Comparison of ENCODE assay signal across 8 cellular contexts in the genomic region with DNA sequence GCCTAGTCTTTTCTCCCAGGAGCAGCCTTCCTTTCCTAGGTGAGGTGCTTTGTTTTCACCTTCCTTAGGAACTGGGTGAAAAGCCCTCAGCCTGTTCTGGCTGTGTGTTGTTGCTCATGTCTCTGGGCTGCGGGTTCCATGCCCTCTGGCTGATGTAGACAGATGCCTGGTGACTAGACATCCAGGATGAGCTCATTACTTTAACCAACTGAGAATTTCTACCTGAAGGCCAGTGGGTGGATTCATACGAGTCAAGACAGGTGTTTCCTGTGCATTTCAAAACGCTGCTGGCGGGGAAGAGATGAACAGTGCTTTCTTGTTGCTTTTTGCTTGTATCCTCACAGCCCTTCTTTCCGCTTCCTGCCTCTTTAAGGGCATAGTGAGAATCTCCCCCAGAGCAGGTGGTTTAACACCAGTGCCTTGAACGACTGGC. TPM values are rescaled to one million over a fixed set of nuclear protein-coding genes. Genes with fewer than 3 reads are reported as not detected.
DNase-seq lines count a peak whose midpoint lies in the region; ATAC-seq and TF ChIP-seq lines count a peak whose summit lies in the region.

No MANE protein-coding gene starts in this region.

- no peaks in the 10 kb centered on the region for H3K9me3 ChIP-seq in CD4-positive, CD25-positive, alpha-beta regulatory T cell (ENCODE audit: control insufficient read depth in 2 of 2, low read length in 2 of 2)
- no peaks in the 10 kb centered on the region for H3K9me3 ChIP-seq in lower lobe of right lung

- peaks cover 13 to 66% (median 29%) of the 10 kb centered on the region in 4 donors for H3K4me1 Mint-ChIP-seq in CD4-positive, CD25-positive, alpha-beta regulatory T cell
- peaks cover 72% of the 10 kb centered on the region for H3K4me1 Mint-ChIP-seq in activated T-cell treated with anti-CD3 and anti-CD28 coated beads, Interleukin-2, amount 50 U/mL, for 24 hours (ENCODE audit: low read depth)
- peaks cover 16% of the 10 kb centered on the region for H3K4me1 Mint-ChIP-seq in WTC11

- CTCF ChIA-PET in WTC11 (lab: Charles Lee): interaction anchor here (3.2 to 5.5 kb wide), 2 partner anchors 58 to 64 kb away, joined by 10 to 25 read pairs; no protein-coding TSS in a partner anchor

- peak in 2 of 3 donors; percentile 70 to 88 for DNase-seq in CD4-positive, CD25-positive, alpha-beta regulatory T cell
- DNase-seq in HL-60 (ENCODE audit: low read depth in 1 of 2, low spot score in 1 of 2) (peak in 1 of 2 experiments; percentile 19), lower lobe of right lung (no peak), WTC11 (ENCODE audit: low spot score) (no peak), superior temporal gyrus (ENCODE audit: extremely low spot score) (no peak), NCI-H446 treated with DMSO at 0.1 percent for 48 hours (lab: John Stamatoyannopoulos, UW) (no peak)
- DNase-seq in activated T-cell treated with anti-CD3 and anti-CD28 coated beads, Interleukin-2, amount 50 U/mL, for 24 hours: no peak

- peak overlapping the region; percentile 9 for H3K4me3 ChIP-seq in CD4-positive, CD25-positive, alpha-beta regulatory T cell (ENCODE audit: low read depth, low read length)
- H3K4me3 ChIP-seq in HL-60 (replicated peaks; ENCODE audit: insufficient read depth, low read length) (no peak overlapping the region), lower lobe of right lung (no peak overlapping the region)

- intact Hi-C loops in lower lobe of right lung (cut with DNase I): no loop called here

- TF ChIP-seq CTCF in HL-60 (IDR thresholded peaks at IDR 0.05; ENCODE audit: insufficient read depth, low read length) (no peak), lower lobe of right lung (IDR thresholded peaks at IDR 0.05) (no peak), WTC11 (IDR thresholded peaks at IDR 0.05) (no peak)

- peak overlapping the region; percentile 57 for H3K27ac ChIP-seq in CD4-positive, CD25-positive, alpha-beta regulatory T cell (ENCODE audit: insufficient read depth, low read length, poor library complexity, severe bottlenecking)
- H3K27ac ChIP-seq in HL-60 (replicated peaks): peak overlapping the region; percentile 59
- H3K27ac ChIP-seq in lower lobe of right lung: peak overlapping the region; percentile 67

- H3K27me3 ChIP-seq in CD4-positive, CD25-positive, alpha-beta regulatory T cell (ENCODE audit: control insufficient read depth, insufficient read depth, low read length): no peaks in the 10 kb centered on the region
- H3K27me3 ChIP-seq in HL-60 (ENCODE audit: insufficient read depth, poor library complexity, severe bottlenecking): no peaks in the 10 kb centered on the region
- H3K27me3 ChIP-seq in lower lobe of right lung (ENCODE audit: low read depth): no peaks in the 10 kb centered on the region

- H3K4me1 ChIP-seq in CD4-positive, CD25-positive, alpha-beta regulatory T cell (ENCODE audit: control insufficient read depth, insufficient read depth, low read length, poor library complexity, severe bottlenecking): peaks cover 21% of the 10 kb centered on the region
- peaks cover 86% of the 10 kb centered on the region for H3K4me1 ChIP-seq in lower lobe of right lung

- peak; percentile 84 to 89 for ATAC-seq in CD4-positive, CD25-positive, alpha-beta regulatory T cell (ENCODE audit: low read depth in 2 of 2)
- ATAC-seq in lower lobe of right lung: no peak
- no peak for ATAC-seq in WTC11
- no peak for ATAC-seq in HG03460 (IDR thresholded peaks at IDR 0.05; ENCODE audit: unreplicated experiment)

- peaks cover 34% of the 10 kb centered on the region for H3K36me3 ChIP-seq in CD4-positive, CD25-positive, alpha-beta regulatory T cell (ENCODE audit: control insufficient read depth, insufficient read depth, low read length)
- peaks cover 43% of the 10 kb centered on the region for H3K36me3 ChIP-seq in lower lobe of right lung

- H3K9me3 Mint-ChIP-seq in CD4-positive, CD25-positive, alpha-beta regulatory T cell: no peaks in the 10 kb centered on the region
- H3K9me3 Mint-ChIP-seq in activated T-cell treated with anti-CD3 and anti-CD28 coated beads, Interleukin-2, amount 50 U/mL, for 24 hours: no peaks in the 10 kb centered on the region
- no peaks in the 10 kb centered on the region for H3K9me3 Mint-ChIP-seq in WTC11

- no peaks in the 10 kb centered on the region for H3K27me3 Mint-ChIP-seq in CD4-positive, CD25-positive, alpha-beta regulatory T cell
- no peaks in the 10 kb centered on the region for H3K27me3 Mint-ChIP-seq in activated T-cell treated with anti-CD3 and anti-CD28 coated beads, Interleukin-2, amount 50 U/mL, for 24 hours
- H3K27me3 Mint-ChIP-seq in WTC11 (ENCODE audit: low read depth): no peaks in the 10 kb centered on the region

- POLR2A ChIA-PET in WTC11 (lab: Charles Lee): no interaction called here

- peaks cover 25% of the 10 kb centered on the region for H3K36me3 Mint-ChIP-seq in CD4-positive, CD25-positive, alpha-beta regulatory T cell
- peaks cover 94% of the 10 kb centered on the region for H3K36me3 Mint-ChIP-seq in activated T-cell treated with anti-CD3 and anti-CD28 coated beads, Interleukin-2, amount 50 U/mL, for 24 hours (ENCODE audit: low read depth)
- no peaks in the 10 kb centered on the region; the same call in 1 of the 2 replicates for H3K36me3 Mint-ChIP-seq in WTC11

- H3K4me3 Mint-ChIP-seq in CD4-positive, CD25-positive, alpha-beta regulatory T cell: peak overlapping the region; percentile 44 to 78 (median 72)
- peak overlapping the region; percentile 36 for H3K4me3 Mint-ChIP-seq in activated T-cell treated with anti-CD3 and anti-CD28 coated beads, Interleukin-2, amount 50 U/mL, for 24 hours
- no peak overlapping the region for H3K4me3 Mint-ChIP-seq in WTC11

- H3K27ac Mint-ChIP-seq in CD4-positive, CD25-positive, alpha-beta regulatory T cell: peak overlapping the region; percentile 73 to 88 (median 83)
- peak overlapping the region; percentile 94 for H3K27ac Mint-ChIP-seq in activated T-cell treated with anti-CD3 and anti-CD28 coated beads, Interleukin-2, amount 50 U/mL, for 24 hours
- H3K27ac Mint-ChIP-seq in WTC11: no peak overlapping the region

TF ChIP-seq in WTC11, 78 proteins besides CTCF, POLR2A, EP300 and RAD21 (continues in another document):
- TF ChIP-seq CBFB (CRISPR knock-in tag; IDR thresholded peaks at IDR 0.05; ENCODE audit: low read depth) (no peak), SP1 (CRISPR knock-in tag; conservative IDR thresholded peaks at IDR 0.05) (no peak), ZNF138 (CRISPR knock-in tag; conservative IDR thresholded peaks at IDR 0.05) (no peak), ZBTB21 (CRISPR knock-in tag; IDR thresholded peaks at IDR 0.05; ENCODE audit: borderline replicate concordance) (no peak), CREM (CRISPR knock-in tag; IDR thresholded peaks at IDR 0.05) (no peak)
- TF ChIP-seq, protein P1, sequence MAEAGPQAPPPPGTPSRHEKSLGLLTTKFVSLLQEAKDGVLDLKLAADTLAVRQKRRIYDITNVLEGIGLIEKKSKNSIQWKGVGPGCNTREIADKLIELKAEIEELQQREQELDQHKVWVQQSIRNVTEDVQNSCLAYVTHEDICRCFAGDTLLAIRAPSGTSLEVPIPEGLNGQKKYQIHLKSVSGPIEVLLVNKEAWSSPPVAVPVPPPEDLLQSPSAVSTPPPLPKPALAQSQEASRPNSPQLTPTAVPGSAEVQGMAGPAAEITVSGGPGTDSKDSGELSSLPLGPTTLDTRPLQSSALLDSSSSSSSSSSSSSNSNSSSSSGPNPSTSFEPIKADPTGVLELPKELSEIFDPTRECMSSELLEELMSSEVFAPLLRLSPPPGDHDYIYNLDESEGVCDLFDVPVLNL (CRISPR knock-in tag; IDR thresholded peaks at IDR 0.05; ENCODE audit: borderline replicate concordance, low read depth): no peak
- TF ChIP-seq, protein P2, sequence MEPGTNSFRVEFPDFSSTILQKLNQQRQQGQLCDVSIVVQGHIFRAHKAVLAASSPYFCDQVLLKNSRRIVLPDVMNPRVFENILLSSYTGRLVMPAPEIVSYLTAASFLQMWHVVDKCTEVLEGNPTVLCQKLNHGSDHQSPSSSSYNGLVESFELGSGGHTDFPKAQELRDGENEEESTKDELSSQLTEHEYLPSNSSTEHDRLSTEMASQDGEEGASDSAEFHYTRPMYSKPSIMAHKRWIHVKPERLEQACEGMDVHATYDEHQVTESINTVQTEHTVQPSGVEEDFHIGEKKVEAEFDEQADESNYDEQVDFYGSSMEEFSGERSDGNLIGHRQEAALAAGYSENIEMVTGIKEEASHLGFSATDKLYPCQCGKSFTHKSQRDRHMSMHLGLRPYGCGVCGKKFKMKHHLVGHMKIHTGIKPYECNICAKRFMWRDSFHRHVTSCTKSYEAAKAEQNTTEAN (CRISPR knock-in tag; IDR thresholded peaks at IDR 0.05): no peak
- TF ChIP-seq, protein P3, sequence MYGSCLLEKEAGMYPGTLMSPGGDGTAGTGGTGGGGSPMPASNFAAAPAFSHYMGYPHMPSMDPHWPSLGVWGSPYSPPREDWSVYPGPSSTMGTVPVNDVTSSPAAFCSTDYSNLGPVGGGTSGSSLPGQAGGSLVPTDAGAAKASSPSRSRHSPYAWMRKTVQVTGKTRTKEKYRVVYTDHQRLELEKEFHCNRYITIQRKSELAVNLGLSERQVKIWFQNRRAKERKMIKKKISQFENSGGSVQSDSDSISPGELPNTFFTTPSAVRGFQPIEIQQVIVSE (CRISPR knock-in tag; IDR thresholded peaks at IDR 0.05; ENCODE audit: borderline replicate concordance): no peak

RNA-seq across cellular contexts. Expression of a gene that starts 22.3 kb away (rescaled TPM):
- total RNA-seq in CD4-positive, CD25-positive, alpha-beta regulatory T cell: 253 TPM
- 100 to 1,000 TPM in 1 of 4 donors, 10 to 100 TPM in 3; 79.3 to 114 (median 81.5) TPM for polyA plus RNA-seq in CD4-positive, CD25-positive, alpha-beta regulatory T cell
- total RNA-seq in lower lobe of right lung (73.0 TPM), WTC11 (2021) (67.5 to 86.8 TPM (median 72.0 TPM) in 3 replicates)

RNA-seq across cellular contexts. Expression of a gene that starts 22.5 kb away (rescaled TPM):
- total RNA-seq in CD4-positive, CD25-positive, alpha-beta regulatory T cell: 25.5 TPM
- polyA plus RNA-seq in CD4-positive, CD25-positive, alpha-beta regulatory T cell: 10 to 100 TPM in 2 of 4 donors, 1 to 10 TPM in 2; 8.7 to 16.4 (median 11.4) TPM
- total RNA-seq in lower lobe of right lung (39.4 TPM), WTC11 (2021) (48.9 to 53.1 TPM (median 51.0 TPM) in 3 replicates)

RNA-seq across cellular contexts. Expression of a gene that starts 31.8 kb away (rescaled TPM):
- not detected for total RNA-seq in CD4-positive, CD25-positive, alpha-beta regulatory T cell
- polyA plus RNA-seq in CD4-positive, CD25-positive, alpha-beta regulatory T cell: under 1 TPM in 3 of 4 donors, not detected in 1; 0.28 to 0.60 (median 0.56) TPM
- total RNA-seq in lower lobe of right lung: 34.7 TPM
- total RNA-seq in WTC11 (2021): 9.5 to 11.2 TPM (median 10.6 TPM) in 3 replicates

RNA-seq across cellular contexts. Expression of a gene that starts 56.2 kb away (rescaled TPM):
- 1.6 TPM for total RNA-seq in CD4-positive, CD25-positive, alpha-beta regulatory T cell
- polyA plus RNA-seq in CD4-positive, CD25-positive, alpha-beta regulatory T cell: under 1 TPM in 2 of 4 donors, not detected in 2; 0.07 to 0.10 TPM
- total RNA-seq in lower lobe of right lung (2.7 TPM), WTC11 (2021) (0.05 TPM in 1 of 3 replicates, not detected in the others)

Comparison
In these comparisons a context has a peak if more than half of its experiments do, and no peak if none do; other contexts are left out.
1. ATAC-seq: peak in CD4-positive, CD25-positive, alpha-beta regulatory T cell (2 of 2); none in lower lobe of right lung (0 of 2), WTC11 (single experiment) and HG03460 (single experiment).
2. DNase-seq: peak in CD4-positive, CD25-positive, alpha-beta regulatory T cell (2 of 3); none in activated T-cell treated with anti-CD3 and anti-CD28 coated beads, Interleukin-2, amount 50 U/mL, for 24 hours (single experiment), lower lobe of right lung (single experiment), WTC11 (single experiment), superior temporal gyrus (single experiment) and NCI-H446 treated with DMSO at 0.1 percent for 48 hours (single experiment).
3. Peak in every context shown above with its lines, with median percentiles within 50 percentile points of each other: H3K27ac ChIP-seq.